In the genomic region with DNA sequence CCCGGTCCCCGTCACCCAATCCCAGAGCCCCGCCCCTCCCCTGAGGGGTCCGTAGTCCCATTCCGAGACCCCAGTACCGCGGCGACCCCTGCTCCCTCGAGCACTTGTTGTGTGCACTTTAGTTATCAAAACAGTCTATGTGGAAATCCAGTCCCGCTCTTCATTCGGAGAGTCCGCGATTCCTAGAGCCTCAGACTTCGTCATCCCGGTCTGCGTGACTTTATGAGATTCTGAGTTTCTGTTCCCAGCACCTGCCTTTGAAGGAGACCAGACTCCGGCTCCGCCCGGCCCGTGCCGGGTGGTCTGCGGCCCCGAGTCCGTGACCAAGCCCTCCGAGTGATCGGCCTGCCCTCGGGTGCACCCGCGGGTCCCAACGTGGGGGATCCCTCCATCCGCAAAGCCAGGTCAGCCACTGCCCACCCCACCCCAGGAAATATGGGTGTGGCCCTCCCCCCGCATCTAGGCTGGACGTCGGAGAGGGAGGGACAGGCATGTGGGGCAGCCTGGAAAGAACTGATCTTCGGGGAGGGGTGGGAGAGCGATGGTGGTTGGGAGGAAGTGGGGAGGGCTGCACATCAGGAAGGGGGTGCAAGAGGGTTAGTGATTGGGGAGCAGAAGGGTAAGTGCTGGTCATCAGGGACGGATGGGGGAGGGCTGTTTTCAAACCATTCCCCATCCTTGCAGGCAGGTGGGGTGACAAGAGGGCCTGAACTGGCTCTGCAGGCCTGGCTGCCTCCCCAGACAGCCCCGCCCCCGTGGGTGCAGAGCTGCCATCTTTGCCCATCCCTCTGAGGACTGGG, we compare ENCODE assay signal across 1 cellular context.
TF ChIP-seq lines count a peak whose summit lies in the region.

No MANE protein-coding gene starts in this region.

TF ChIP-seq in HepG2, 621 proteins besides CTCF, POLR2A, EP300 and RAD21 (continues in another document):
- TF ChIP-seq HOXA3 (CRISPR knock-in tag; IDR thresholded peaks at IDR 0.05): no peak
- peak; percentile 71; the same call in 1 of the 2 replicates for TF ChIP-seq ZNF746 (CRISPR knock-in tag; IDR thresholded peaks at IDR 0.05)
- no peak for TF ChIP-seq ZNF354B (CRISPR knock-in tag; IDR thresholded peaks at IDR 0.05)
- 0 out of 2 replicates have a peak, but pooled peaks have one; percentile 20 for TF ChIP-seq HNRNPL (IDR thresholded peaks at IDR 0.05; ENCODE audit: low read depth, low read length)
- no peak for TF ChIP-seq TP53 (CRISPR knock-in tag; conservative IDR thresholded peaks at IDR 0.05)
- TF ChIP-seq RAD51 (IDR thresholded peaks at IDR 0.05; ENCODE audit: borderline replicate concordance): no peak
- TF ChIP-seq SRSF4 (IDR thresholded peaks at IDR 0.05; ENCODE audit: low read depth, low read length, poor library complexity, severe bottlenecking): no peak
- TF ChIP-seq, protein P1, sequence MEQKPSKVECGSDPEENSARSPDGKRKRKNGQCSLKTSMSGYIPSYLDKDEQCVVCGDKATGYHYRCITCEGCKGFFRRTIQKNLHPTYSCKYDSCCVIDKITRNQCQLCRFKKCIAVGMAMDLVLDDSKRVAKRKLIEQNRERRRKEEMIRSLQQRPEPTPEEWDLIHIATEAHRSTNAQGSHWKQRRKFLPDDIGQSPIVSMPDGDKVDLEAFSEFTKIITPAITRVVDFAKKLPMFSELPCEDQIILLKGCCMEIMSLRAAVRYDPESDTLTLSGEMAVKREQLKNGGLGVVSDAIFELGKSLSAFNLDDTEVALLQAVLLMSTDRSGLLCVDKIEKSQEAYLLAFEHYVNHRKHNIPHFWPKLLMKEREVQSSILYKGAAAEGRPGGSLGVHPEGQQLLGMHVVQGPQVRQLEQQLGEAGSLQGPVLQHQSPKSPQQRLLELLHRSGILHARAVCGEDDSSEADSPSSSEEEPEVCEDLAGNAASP (CRISPR knock-in tag; IDR thresholded peaks at IDR 0.05; ENCODE audit: borderline replicate concordance): no peak
- no peak for TF ChIP-seq ZNF224 (CRISPR knock-in tag; IDR thresholded peaks at IDR 0.05)
- peak; percentile 5; the same call in 1 of the 2 replicates for TF ChIP-seq HDAC2 (CRISPR knock-in tag; IDR thresholded peaks at IDR 0.05)
- TF ChIP-seq ZNF614 (CRISPR knock-in tag; IDR thresholded peaks at IDR 0.05; ENCODE audit: borderline replicate concordance): no peak
- no peak for TF ChIP-seq ZNF563 (CRISPR knock-in tag; IDR thresholded peaks at IDR 0.05)
- TF ChIP-seq KMT2A (CRISPR knock-in tag; IDR thresholded peaks at IDR 0.05): no peak
- TF ChIP-seq ZNF557 (CRISPR knock-in tag; IDR thresholded peaks at IDR 0.05): no peak
- no peak for TF ChIP-seq ZNF24 (IDR thresholded peaks at IDR 0.05)
- TF ChIP-seq, protein P2, sequence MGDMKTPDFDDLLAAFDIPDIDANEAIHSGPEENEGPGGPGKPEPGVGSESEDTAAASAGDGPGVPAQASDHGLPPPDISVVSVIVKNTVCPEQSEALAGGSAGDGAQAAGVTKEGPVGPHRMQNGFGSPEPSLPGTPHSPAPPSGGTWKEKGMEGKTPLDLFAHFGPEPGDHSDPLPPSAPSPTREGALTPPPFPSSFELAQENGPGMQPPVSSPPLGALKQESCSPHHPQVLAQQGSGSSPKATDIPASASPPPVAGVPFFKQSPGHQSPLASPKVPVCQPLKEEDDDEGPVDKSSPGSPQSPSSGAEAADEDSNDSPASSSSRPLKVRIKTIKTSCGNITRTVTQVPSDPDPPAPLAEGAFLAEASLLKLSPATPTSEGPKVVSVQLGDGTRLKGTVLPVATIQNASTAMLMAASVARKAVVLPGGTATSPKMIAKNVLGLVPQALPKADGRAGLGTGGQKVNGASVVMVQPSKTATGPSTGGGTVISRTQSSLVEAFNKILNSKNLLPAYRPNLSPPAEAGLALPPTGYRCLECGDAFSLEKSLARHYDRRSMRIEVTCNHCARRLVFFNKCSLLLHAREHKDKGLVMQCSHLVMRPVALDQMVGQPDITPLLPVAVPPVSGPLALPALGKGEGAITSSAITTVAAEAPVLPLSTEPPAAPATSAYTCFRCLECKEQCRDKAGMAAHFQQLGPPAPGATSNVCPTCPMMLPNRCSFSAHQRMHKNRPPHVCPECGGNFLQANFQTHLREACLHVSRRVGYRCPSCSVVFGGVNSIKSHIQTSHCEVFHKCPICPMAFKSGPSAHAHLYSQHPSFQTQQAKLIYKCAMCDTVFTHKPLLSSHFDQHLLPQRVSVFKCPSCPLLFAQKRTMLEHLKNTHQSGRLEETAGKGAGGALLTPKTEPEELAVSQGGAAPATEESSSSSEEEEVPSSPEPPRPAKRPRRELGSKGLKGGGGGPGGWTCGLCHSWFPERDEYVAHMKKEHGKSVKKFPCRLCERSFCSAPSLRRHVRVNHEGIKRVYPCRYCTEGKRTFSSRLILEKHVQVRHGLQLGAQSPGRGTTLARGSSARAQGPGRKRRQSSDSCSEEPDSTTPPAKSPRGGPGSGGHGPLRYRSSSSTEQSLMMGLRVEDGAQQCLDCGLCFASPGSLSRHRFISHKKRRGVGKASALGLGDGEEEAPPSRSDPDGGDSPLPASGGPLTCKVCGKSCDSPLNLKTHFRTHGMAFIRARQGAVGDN (CRISPR knock-in tag; IDR thresholded peaks at IDR 0.05): peak; percentile 27
- TF ChIP-seq PATZ1 (CRISPR knock-in tag; IDR thresholded peaks at IDR 0.05): peak; percentile 91
- no peak for TF ChIP-seq ZNF441 (CRISPR knock-in tag; IDR thresholded peaks at IDR 0.05; ENCODE audit: borderline replicate concordance)
- no peak for TF ChIP-seq GMEB2 (CRISPR knock-in tag; IDR thresholded peaks at IDR 0.05; ENCODE audit: low read depth)
- TF ChIP-seq, protein P3, sequence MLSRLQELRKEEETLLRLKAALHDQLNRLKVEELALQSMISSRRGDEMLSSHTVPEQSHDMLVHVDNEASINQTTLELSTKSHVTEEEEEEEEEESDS (CRISPR knock-in tag; IDR thresholded peaks at IDR 0.05; ENCODE audit: borderline replicate concordance): no peak
- TF ChIP-seq ZNF761 (CRISPR knock-in tag; conservative IDR thresholded peaks at IDR 0.05): 0 out of 2 replicates have a peak, but pooled peaks have one; percentile 10
- TF ChIP-seq SIN3A (IDR thresholded peaks at IDR 0.05; ENCODE audit: borderline replicate concordance, low read depth, low read length): peak; percentile 14; the same call in 1 of the 2 replicates
- TF ChIP-seq SP4 (CRISPR knock-in tag; IDR thresholded peaks at IDR 0.05): no peak; the same call in 1 of the 2 replicates
- TF ChIP-seq IRF2 (CRISPR knock-in tag; IDR thresholded peaks at IDR 0.05): no peak
- TF ChIP-seq MED8 (CRISPR knock-in tag; IDR thresholded peaks at IDR 0.05; ENCODE audit: insufficient replicate concordance): no peak
- no peak for TF ChIP-seq BCL6 (CRISPR knock-in tag; IDR thresholded peaks at IDR 0.05)
- TF ChIP-seq KIAA2018 (CRISPR knock-in tag; IDR thresholded peaks at IDR 0.05; ENCODE audit: borderline replicate concordance): no peak
- no peak for TF ChIP-seq ZNF704 (CRISPR knock-in tag; IDR thresholded peaks at IDR 0.05; ENCODE audit: borderline replicate concordance)
- TF ChIP-seq ZNF292 (CRISPR knock-in tag; IDR thresholded peaks at IDR 0.05; ENCODE audit: borderline replicate concordance, low read depth): no peak
- TF ChIP-seq ZMYM4 (CRISPR knock-in tag; IDR thresholded peaks at IDR 0.05): no peak
